ENCODE assay signal across 14 cellular contexts in the genomic region with DNA sequence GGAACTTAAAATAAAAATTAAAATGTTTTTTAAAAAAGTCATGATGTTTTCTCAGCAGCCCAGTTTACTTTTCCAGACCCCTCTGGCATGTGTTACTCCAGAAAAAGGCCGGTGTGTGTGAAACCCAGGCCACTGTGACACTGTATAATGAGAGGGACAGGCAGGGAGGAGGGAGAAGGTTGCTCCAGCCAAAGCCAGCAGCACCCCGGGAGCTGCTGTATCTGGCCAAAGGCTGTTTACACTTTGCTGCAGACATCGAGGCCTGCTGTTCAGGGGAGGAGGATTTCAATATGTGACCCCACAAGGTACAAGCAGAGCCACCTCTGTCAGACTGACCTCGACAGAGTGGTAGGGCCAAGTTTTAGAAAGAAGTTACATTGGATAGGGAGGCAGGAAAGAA.
"Had no signal": no experiment of that assay in that cellular context is flagged by ENCODE, and none has a peak within 500 bp of the region (broad histone marks: within the 10 kb centered on the region; RNA-seq: fewer than 3 reads in every experiment).

No MANE protein-coding gene starts in this region.

- H3K4me3 Mint-ChIP-seq: activated CD4-positive, alpha-beta T cell treated with anti-CD3 and anti-CD28 coated beads for 36 hours had no signal

- H3K9me3 ChIP-seq: mucosa of descending colon had no signal

- H3K27me3 Mint-ChIP-seq: activated CD4-positive, alpha-beta T cell treated with anti-CD3 and anti-CD28 coated beads for 36 hours had no signal

- DNase-seq: activated CD4-positive, alpha-beta T cell treated with anti-CD3 and anti-CD28 coated beads for 36 hours; activated naive CD4-positive, alpha-beta T cell treated with Interleukin-2 at 50 U/mL for 16 hours; brain microvascular endothelial cell; dermis blood vessel endothelial cell; foreskin fibroblast; left cardiac atrium; mucosa of descending colon; occipital lobe; stimulated activated CD4-positive, alpha-beta T cell treated with anti-CD3 and anti-CD28 coated beads, Interleukin-2, amount 100 ng/mL, for 48 hours; stimulated activated naive CD4-positive, alpha-beta T cell treated with Interleukin-2 at 50 U/mL for 16 hours; T-helper 9 cell had no signal

- H3K36me3 ChIP-seq: brain microvascular endothelial cell had no signal

- ATAC-seq: activated CD4-positive, alpha-beta T cell treated with anti-CD3 and anti-CD28 coated beads for 36 hours; esophagus mucosa; left cardiac atrium; mucosa of descending colon; natural killer cell treated with Interleukin-12 subunit alpha and Interleukin-12 subunit beta and Interleukin-15 and Interleukin-18, amount 100 ng/mL, for 72 hours had no signal

- H3K27ac ChIP-seq: brain microvascular endothelial cell had no signal

- H3K27me3 ChIP-seq: brain microvascular endothelial cell had no signal

- H3K4me3 ChIP-seq: lung, mucosa of descending colon had no signal

- H3K36me3 Mint-ChIP-seq: natural killer cell treated with Interleukin-12 subunit alpha and Interleukin-12 subunit beta and Interleukin-15 and Interleukin-18, amount 100 ng/mL, for 72 hours had no signal
